ENCODE assay signal across 25 cellular contexts in genomic region chr18:78914586-78914935, GRCh38.
A peak's percentile ranks its signal among the peaks of the same experiment; 100 is the strongest.
DNase-seq lines count a peak whose midpoint lies in the region; ATAC-seq, FAIRE-seq and TF ChIP-seq lines count a peak whose summit lies in the region.
"Had no signal": no experiment of that assay in that cellular context is flagged by ENCODE, and none has a peak within 500 bp of the region (broad histone marks: within the 10 kb centered on the region; RNA-seq: fewer than 3 reads in every experiment).

No MANE protein-coding gene starts in this region.

- peak; percentile 18 for DNase-seq in NCI-H1105 treated with DMSO at 0.1 percent for 48 hours (lab: John Stamatoyannopoulos, UW)
- DNase-seq in NCI-H1105 (lab: John Stamatoyannopoulos, UW), result no peak
- peak; percentile 41 for DNase-seq in Jurkat, Clone E6-1 (ENCODE audit: low read depth, low spot score)
- DNase-seq in NCI-H69 (lab: John Stamatoyannopoulos, UW), result peak; percentile 97
- peak; percentile 30 for DNase-seq in sciatic nerve (ENCODE audit: low spot score)
- DNase-seq in GM12891 (ENCODE audit: insufficient read length, low spot score), result no peak
- no peak for DNase-seq in urothelium cell line (ENCODE audit: low spot score)
- no peak for DNase-seq in colonic mucosa
- DNase-seq: ACHN; Calu3; CD4-positive, alpha-beta T cell; H9; HFFc6; MM.1S; NCI-H1694 treated with DMSO at 0.1 percent for 48 hours; NCI-H345; NCI-H524; NCI-H82; OCI-M1; SJCRH30; T-helper 1 cell had no signal

- no peak for ATAC-seq in sciatic nerve
- ATAC-seq: K562 had no signal

- no peaks in the 10 kb centered on the region for H3K27me3 ChIP-seq in colonic mucosa
- H3K27me3 ChIP-seq: BLaER1, SJCRH30 had no signal

- H3K9me3 ChIP-seq in colonic mucosa, result no peaks in the 10 kb centered on the region
- H3K9me3 ChIP-seq: BLaER1, SJCRH30 had no signal

- no peak for TF ChIP-seq CTCF in colonic mucosa (IDR thresholded peaks at IDR 0.05)

- H3K27ac ChIP-seq in colonic mucosa, result no peak overlapping the region
- H3K27ac ChIP-seq: 22Rv1, BLaER1, SJCRH30 had no signal

- no peak overlapping the region for H3K4me3 ChIP-seq in Jurkat, Clone E6-1 (ENCODE audit: low read length)
- no peak overlapping the region for H3K4me3 ChIP-seq in colonic mucosa
- H3K4me3 ChIP-seq: BLaER1, K562, SJCRH30 had no signal

- no peak overlapping the region for H3K9ac ChIP-seq in colonic mucosa (ENCODE audit: low read depth in 2 of 2, low read length in 2 of 2)
- H3K9ac ChIP-seq: BLaER1 had no signal

- intact Hi-C loops in sciatic nerve (cut with DNase I), result no loop called here
- intact Hi-C loops in colonic mucosa (cut with DNase I), result no loop called here

- FAIRE-seq in GM12891 (lab: Jason Lieb, UNC) (no peak), urothelium cell line (lab: Jason Lieb, UNC) (no peak)
- FAIRE-seq: K562, RCC 7860 had no signal

- no peaks in the 10 kb centered on the region for H3K36me3 ChIP-seq in colonic mucosa
- H3K36me3 ChIP-seq: BLaER1, SJCRH30 had no signal

- no peak for TF ChIP-seq POLR2A in GM12891 (IDR thresholded peaks at IDR 0.05; ENCODE audit: low read depth, low read length)

- no peaks in the 10 kb centered on the region for H3K4me1 ChIP-seq in colonic mucosa
- H3K4me1 ChIP-seq: SJCRH30 had no signal

TF ChIP-seq in GM12891, 5 proteins besides CTCF, POLR2A, EP300 and RAD21:
- no peak for TF ChIP-seq SPI1 (IDR thresholded peaks at IDR 0.05; ENCODE audit: low read depth, low read length)
- no peak for TF ChIP-seq PAX5 (IDR thresholded peaks at IDR 0.05; ENCODE audit: insufficient read depth, low read length, severe bottlenecking)
- TF ChIP-seq TAF1 (IDR thresholded peaks at IDR 0.05; ENCODE audit: low read depth, low read length), result no peak
- no peak for TF ChIP-seq POLR2AphosphoS5 (IDR thresholded peaks at IDR 0.05; ENCODE audit: low read depth, low read length)
- TF ChIP-seq POU2F2 (IDR thresholded peaks at IDR 0.05; ENCODE audit: low read depth, low read length), result no peak

Comparison
In these comparisons a context has a peak if more than half of its experiments do, and no peak if none do; other contexts are left out.
1. DNase-seq: peak in NCI-H1105 treated with DMSO at 0.1 percent for 48 hours (single experiment), Jurkat, Clone E6-1 (single experiment), NCI-H69 (single experiment) and sciatic nerve (single experiment); none in NCI-H1105 (single experiment), GM12891 (single experiment), urothelium cell line (single experiment) and colonic mucosa (single experiment).